In genomic region chr1:202124107-202124506, GRCh38 we compare ENCODE assay signal across 19 cellular contexts. TPM values are rescaled to one million over a fixed set of nuclear protein-coding genes. Genes with fewer than 3 reads are reported as not detected.
DNase-seq lines count a peak whose midpoint lies in the region; TF ChIP-seq lines count a peak whose summit lies in the region.
"Had no signal": no experiment of that assay in that cellular context is flagged by ENCODE, and none has a peak within 500 bp of the region (broad histone marks: within the 10 kb centered on the region; RNA-seq: fewer than 3 reads in every experiment).

No MANE protein-coding gene starts in this region.

- no peaks in the 10 kb centered on the region for H3K36me3 Mint-ChIP-seq in activated T-helper 2 cell treated with anti-CD3 and anti-CD28 coated beads, Interferon-gamma antibody, Interleukin-2, Interleukin-4, amounts not matched to agents 10 μg/mL and 5 μg/mL and 100 μg/mL, durations not matched to agents 14 hours and 24 hours and 36 hours (ENCODE audit: low read depth)

- H3K4me3 ChIP-seq in tibial nerve: peak overlapping the region; percentile 20 to 51 (median 40)
- H3K4me3 ChIP-seq: MG63 had no signal

- TF ChIP-seq CTCF in tibial nerve (IDR thresholded peaks at IDR 0.05): no peak

- no peak overlapping the region for H3K4me3 Mint-ChIP-seq in activated T-helper 2 cell treated with anti-CD3 and anti-CD28 coated beads, Interferon-gamma antibody, Interleukin-2, Interleukin-4, amounts not matched to agents 10 μg/mL and 5 μg/mL and 100 μg/mL, durations not matched to agents 14 hours and 24 hours and 36 hours (ENCODE audit: low read depth)

- H3K27me3 ChIP-seq in tibial nerve: no peaks in the 10 kb centered on the region

- TF ChIP-seq POLR2A in tibial nerve (IDR thresholded peaks at IDR 0.05): no peak

- peak overlapping the region; percentile 78 for H3K27ac ChIP-seq in angular gyrus (ENCODE audit: low read depth, low read length)
- peak overlapping the region; percentile 80 to 98 (median 88) for H3K27ac ChIP-seq in tibial nerve

- no peak overlapping the region for H3K27ac Mint-ChIP-seq in activated T-helper 2 cell treated with anti-CD3 and anti-CD28 coated beads, Interferon-gamma antibody, Interleukin-2, Interleukin-4, amounts not matched to agents 10 μg/mL and 5 μg/mL and 100 μg/mL, durations not matched to agents 14 hours and 24 hours and 36 hours

- peaks cover 0 to 8% (median 0%) of the 10 kb centered on the region in 3 donors for H3K36me3 ChIP-seq in tibial nerve
- H3K36me3 ChIP-seq: MG63 had no signal

- H3K4me1 ChIP-seq in tibial nerve: peaks cover 0 to 51% (median 19%) of the 10 kb centered on the region in 4 donors

- no peak for TF ChIP-seq EP300 in tibial nerve (IDR thresholded peaks at IDR 0.05)

- DNase-seq in NCI-H1694 treated with DMSO at 0.1 percent for 48 hours (lab: John Stamatoyannopoulos, UW): peak; percentile 53
- peak; percentile 40 for DNase-seq in midbrain (lab: John Stamatoyannopoulos, UW)
- no peak for DNase-seq in tibial nerve (ENCODE audit: low spot score in 2 of 2)
- DNase-seq in NCI-H69 (lab: John Stamatoyannopoulos, UW): no peak
- no peak for DNase-seq in putamen (ENCODE audit: low spot score)
- no peak for DNase-seq in activated T-helper 2 cell treated with anti-CD3 and anti-CD28 coated beads, Interferon-gamma antibody, Interleukin-2, Interleukin-4, amounts not matched to agents 10 μg/mL and 5 μg/mL and 100 μg/mL, durations not matched to agents 14 hours and 24 hours and 36 hours (ENCODE audit: low spot score)
- DNase-seq: ACHN, DMS79 treated with DMSO at 0.1 percent for 48 hours, Kasumi-1, MG63, NCI-H1048, NCI-H146, NCI-H345, NCI-H526 treated with DMSO at 0.1 percent for 48 hours, OCI-M1, SHP77 treated with DMSO at 0.1 percent for 48 hours, T-helper 1 cell had no signal

- WGBS in tibial nerve, 2 donors: 59 to 64% methylated on average over 7 of the region's 7 CpGs

- intact Hi-C loops in activated T-helper 2 cell treated with anti-CD3 and anti-CD28 coated beads, Interferon-gamma antibody, Interleukin-2, Interleukin-4, amounts not matched to agents 10 μg/mL and 5 μg/mL and 100 μg/mL, durations not matched to agents 14 hours and 24 hours and 36 hours (cut with micrococcal nuclease): no loop called here

- no peaks in the 10 kb centered on the region for H3K27me3 Mint-ChIP-seq in activated T-helper 2 cell treated with anti-CD3 and anti-CD28 coated beads, Interferon-gamma antibody, Interleukin-2, Interleukin-4, amounts not matched to agents 10 μg/mL and 5 μg/mL and 100 μg/mL, durations not matched to agents 14 hours and 24 hours and 36 hours (ENCODE audit: low read depth)

- no peaks in the 10 kb centered on the region for H3K4me1 Mint-ChIP-seq in activated T-helper 2 cell treated with anti-CD3 and anti-CD28 coated beads, Interferon-gamma antibody, Interleukin-2, Interleukin-4, amounts not matched to agents 10 μg/mL and 5 μg/mL and 100 μg/mL, durations not matched to agents 14 hours and 24 hours and 36 hours (ENCODE audit: low read depth)

- no peaks in the 10 kb centered on the region for H3K9me3 ChIP-seq in tibial nerve
- H3K9me3 ChIP-seq: MG63 had no signal

- no peaks in the 10 kb centered on the region for H3K9me3 Mint-ChIP-seq in activated T-helper 2 cell treated with anti-CD3 and anti-CD28 coated beads, Interferon-gamma antibody, Interleukin-2, Interleukin-4, amounts not matched to agents 10 μg/mL and 5 μg/mL and 100 μg/mL, durations not matched to agents 14 hours and 24 hours and 36 hours

RNA-seq across cellular contexts. Expression of gene GPR37L1, which starts 1.4 kb away (rescaled TPM):
- total RNA-seq in tibial nerve: 10 to 100 TPM; 13.8 to 26.3 (median 24.3) TPM
- not detected in 2 replicates for total RNA-seq in activated T-helper 2 cell treated with anti-CD3 and anti-CD28 coated beads, Interferon-gamma antibody, Interleukin-2, Interleukin-4, amounts not matched to agents 10 μg/mL and 5 μg/mL and 100 μg/mL, durations not matched to agents 14 hours and 24 hours and 36 hours
- total RNA-seq: RPMI7951 had no signal

RNA-seq across cellular contexts. Expression of gene ARL8A, which starts 20.4 kb away (rescaled TPM):
- 10 to 100 TPM; 35.0 to 64.5 (median 49.3) TPM for total RNA-seq in tibial nerve
- total RNA-seq in activated T-helper 2 cell treated with anti-CD3 and anti-CD28 coated beads, Interferon-gamma antibody, Interleukin-2, Interleukin-4, amounts not matched to agents 10 μg/mL and 5 μg/mL and 100 μg/mL, durations not matched to agents 14 hours and 24 hours and 36 hours: 57.9 and 64.7 TPM in 2 replicates

RNA-seq across cellular contexts. Expression of gene PTPN7, which starts 36.3 kb away (rescaled TPM):
- 10 to 100 TPM in 1 of 4 donors, 1 to 10 TPM in 3; 1.2 to 13.8 (median 6.8) TPM for total RNA-seq in tibial nerve
- 388 and 398 TPM in 2 replicates for total RNA-seq in activated T-helper 2 cell treated with anti-CD3 and anti-CD28 coated beads, Interferon-gamma antibody, Interleukin-2, Interleukin-4, amounts not matched to agents 10 μg/mL and 5 μg/mL and 100 μg/mL, durations not matched to agents 14 hours and 24 hours and 36 hours
- total RNA-seq: RPMI7951 had no signal

Comparison
In these comparisons a context has a peak if more than half of its experiments do, and no peak if none do; other contexts are left out.
1. DNase-seq: peak in NCI-H1694 treated with DMSO at 0.1 percent for 48 hours (single experiment) and midbrain (single experiment); none in tibial nerve (0 of 2), NCI-H69 (single experiment), putamen (single experiment) and activated T-helper 2 cell treated with anti-CD3 and anti-CD28 coated beads, Interferon-gamma antibody, Interleukin-2, Interleukin-4, amounts not matched to agents 10 μg/mL and 5 μg/mL and 100 μg/mL, durations not matched to agents 14 hours and 24 hours and 36 hours (single experiment).
2. RNA of gene GPR37L1, which starts 1.4 kb away (total RNA-seq): 13.8 to 26.3 TPM in tibial nerve; not detected in activated T-helper 2 cell treated with anti-CD3 and anti-CD28 coated beads, Interferon-gamma antibody, Interleukin-2, Interleukin-4, amounts not matched to agents 10 μg/mL and 5 μg/mL and 100 μg/mL, durations not matched to agents 14 hours and 24 hours and 36 hours; every median in the first group is over 10 times any median in the second.
3. RNA of gene PTPN7, which starts 36.3 kb away (total RNA-seq): 388 to 398 TPM in activated T-helper 2 cell treated with anti-CD3 and anti-CD28 coated beads, Interferon-gamma antibody, Interleukin-2, Interleukin-4, amounts not matched to agents 10 μg/mL and 5 μg/mL and 100 μg/mL, durations not matched to agents 14 hours and 24 hours and 36 hours; 1.2 to 13.8 TPM in tibial nerve; every median in the first group is over 10 times any median in the second.